Comparison of ENCODE assay signal across 9 cellular contexts in genomic region chr11:7548659-7549283, GRCh38. TPM values are rescaled to one million over a fixed set of nuclear protein-coding genes. Genes with fewer than 3 reads are reported as not detected.
DNase-seq lines count a peak whose midpoint lies in the region; ATAC-seq, FAIRE-seq and TF ChIP-seq lines count a peak whose summit lies in the region.
"Had no signal": no experiment of that assay in that cellular context is flagged by ENCODE, and none has a peak within 500 bp of the region (broad histone marks: within the 10 kb centered on the region; RNA-seq: fewer than 3 reads in every experiment).

No MANE protein-coding gene starts in this region.

- no peaks in the 10 kb centered on the region for H3K9me3 Mint-ChIP-seq in activated T-helper 17 cell treated with anti-CD3 and anti-CD28 coated beads, Interleukin-2, amount 50 U/mL, for 72 hours

- peak; percentile 95 for ATAC-seq in GM19463 (IDR thresholded peaks at IDR 0.05; ENCODE audit: unreplicated experiment)
- peak; percentile 69 for ATAC-seq in HG03439 (IDR thresholded peaks at IDR 0.05; ENCODE audit: unreplicated experiment)
- ATAC-seq in activated T-helper 17 cell treated with anti-CD3 and anti-CD28 coated beads, Interleukin-2, amount 50 U/mL, for 72 hours (replicated peaks), result peak; percentile 79
- ATAC-seq in psoas muscle, result no peak

- H3K4me1 ChIP-seq in psoas muscle, result peaks cover 39% of the 10 kb centered on the region

- DNase-seq in GM10266 (ENCODE audit: extremely low spot score) (peak; percentile 44), psoas muscle (no peak), HTR-8/SVneo (ENCODE audit: insufficient read length, low spot score) (no peak), pons (ENCODE audit: low spot score) (no peak), NCI-H1105 (lab: John Stamatoyannopoulos, UW) (no peak)

- no peaks in the 10 kb centered on the region for H3K27me3 Mint-ChIP-seq in activated T-helper 17 cell treated with anti-CD3 and anti-CD28 coated beads, Interleukin-2, amount 50 U/mL, for 72 hours

- H3K36me3 Mint-ChIP-seq in activated T-helper 17 cell treated with anti-CD3 and anti-CD28 coated beads, Interleukin-2, amount 50 U/mL, for 72 hours (ENCODE audit: low read depth), result peaks cover 31% of the 10 kb centered on the region

- no peaks in the 10 kb centered on the region for H3K27me3 ChIP-seq in psoas muscle (ENCODE audit: insufficient read depth in 3 of 3, low read length in 2 of 3)

- peaks cover 0 to 5% of the 10 kb centered on the region in 2 donors for H3K36me3 ChIP-seq in psoas muscle (ENCODE audit: insufficient read depth in 1 of 2, low read depth in 1 of 2)

- TF ChIP-seq CTCF in GM10266 (IDR thresholded peaks at IDR 0.05; ENCODE audit: control insufficient read depth, insufficient read depth, low read depth, missing control alignments) (peak; percentile 62), psoas muscle (IDR thresholded peaks at IDR 0.05) (peak; percentile 27)

- H3K4me3 Mint-ChIP-seq in activated T-helper 17 cell treated with anti-CD3 and anti-CD28 coated beads, Interleukin-2, amount 50 U/mL, for 72 hours, result no peak overlapping the region

- no peak overlapping the region for H3K4me3 ChIP-seq in psoas muscle

- intact Hi-C loops in psoas muscle (cut with DNase I), result no loop called here

- no peak for FAIRE-seq in HTR-8/SVneo (lab: Jason Lieb, UNC)
- FAIRE-seq: endometrium had no signal

- WGBS in psoas muscle, 3 donors, result 79 to 85% (median 84%) methylated on average over 7 of the region's 7 CpGs

- no peak overlapping the region for H3K27ac Mint-ChIP-seq in activated T-helper 17 cell treated with anti-CD3 and anti-CD28 coated beads, Interleukin-2, amount 50 U/mL, for 72 hours

- no peaks in the 10 kb centered on the region for H3K9me3 ChIP-seq in psoas muscle

- H3K4me1 Mint-ChIP-seq in activated T-helper 17 cell treated with anti-CD3 and anti-CD28 coated beads, Interleukin-2, amount 50 U/mL, for 72 hours, result peaks cover 7% of the 10 kb centered on the region

- H3K27ac ChIP-seq in psoas muscle, result no peak overlapping the region

RNA-seq across cellular contexts. Expression of gene PPFIBP2, which starts 35.0 kb away (rescaled TPM):
- 10 to 100 TPM in 1 of 2 donors, 1 to 10 TPM in 1; 4.2 to 11.1 TPM for total RNA-seq in activated T-helper 17 cell treated with anti-CD3 and anti-CD28 coated beads, Interleukin-2, amount 50 U/mL, for 72 hours
- 10 to 100 TPM; 19.7 to 54.8 (median 32.5) TPM for total RNA-seq in psoas muscle
- polyA plus RNA-seq in psoas muscle, result 10 to 100 TPM in 2 of 3 donors, 1 to 10 TPM in 1; 7.4 to 19.0 (median 14.6) TPM

Comparison
In these comparisons a context has a peak if more than half of its experiments do, and no peak if none do; other contexts are left out.
1. ATAC-seq: peak in GM19463 (single experiment), HG03439 (single experiment) and activated T-helper 17 cell treated with anti-CD3 and anti-CD28 coated beads, Interleukin-2, amount 50 U/mL, for 72 hours (single experiment); none in psoas muscle (0 of 4).